Comparison of ENCODE assay signal across 8 cellular contexts in genomic region chr20:58209652-58210397, GRCh38. TPM values are rescaled to one million over a fixed set of nuclear protein-coding genes. Genes with fewer than 3 reads are reported as not detected.
DNase-seq lines count a peak whose midpoint lies in the region; ATAC-seq and TF ChIP-seq lines count a peak whose summit lies in the region.

No MANE protein-coding gene starts in this region.

- DNase-seq in AG04449 (ENCODE audit: low read depth, low spot score) (no peak), activated T-cell treated with anti-CD3 and anti-CD28 coated beads for 4 hours (peak; percentile 86)
- peak; percentile 68 to 93 (median 85) for DNase-seq in naive thymus-derived CD8-positive, alpha-beta T cell

- no peaks in the 10 kb centered on the region for H3K36me3 Mint-ChIP-seq in naive thymus-derived CD8-positive, alpha-beta T cell
- H3K36me3 Mint-ChIP-seq in stimulated activated memory B cell treated with anti-CD40 and anti-IgM and Interleukin-4, amounts not matched to agents 10 μg/mL and 1 μg/mL and 100 μg/mL, for 72 hours, result no peaks in the 10 kb centered on the region

- H3K79me2 ChIP-seq in OCI-LY3 (ENCODE audit: low read length), result no peaks in the 10 kb centered on the region

- peak overlapping the region; percentile 75 for H2AFZ ChIP-seq in OCI-LY3 (ENCODE audit: low read depth, low read length)

- peaks cover 0 to 2% (median 0%) of the 10 kb centered on the region in 9 donors for H3K9me3 Mint-ChIP-seq in naive thymus-derived CD8-positive, alpha-beta T cell
- peaks cover 2% of the 10 kb centered on the region for H3K9me3 Mint-ChIP-seq in stimulated activated memory B cell treated with anti-CD40 and anti-IgM and Interleukin-4, amounts not matched to agents 10 μg/mL and 1 μg/mL and 100 μg/mL, for 72 hours

- H3K27ac Mint-ChIP-seq in naive thymus-derived CD8-positive, alpha-beta T cell, result peak overlapping the region; percentile 24 to 94 (median 68)
- no peak overlapping the region for H3K27ac Mint-ChIP-seq in stimulated activated memory B cell treated with anti-CD40 and anti-IgM and Interleukin-4, amounts not matched to agents 10 μg/mL and 1 μg/mL and 100 μg/mL, for 72 hours

- TF ChIP-seq CTCF in AG04449 (IDR thresholded peaks at IDR 0.05; ENCODE audit: insufficient read depth, low read length, missing control alignments) (peak; percentile 100), OCI-LY3 (IDR thresholded peaks at IDR 0.05; ENCODE audit: low read depth, low read length) (peak; percentile 100)

- H3K36me3 ChIP-seq in OCI-LY3 (replicated peaks; ENCODE audit: low read depth, low read length), result no peaks in the 10 kb centered on the region

- no peak overlapping the region for H3K27ac ChIP-seq in OCI-LY3 (ENCODE audit: low read length)

- H3K4me1 ChIP-seq in OCI-LY3 (ENCODE audit: low read length), result 0 out of 2 replicates have a peak, but pooled peaks cover 6% of the 10 kb centered on the region

- H4K20me1 ChIP-seq in OCI-LY3 (ENCODE audit: insufficient read depth, low read length), result no peaks in the 10 kb centered on the region

- H3K9me3 ChIP-seq in OCI-LY3 (ENCODE audit: insufficient read depth, low read length), result no peaks in the 10 kb centered on the region

- no peak overlapping the region for H3K4me3 ChIP-seq in AG04449 (ENCODE audit: low read depth, low read length)
- H3K4me3 ChIP-seq in OCI-LY3 (ENCODE audit: low read length), result peak overlapping the region; percentile 23; the same call in 1 of the 2 replicates

- H3K4me1 Mint-ChIP-seq in naive thymus-derived CD8-positive, alpha-beta T cell, result peaks cover 0 to 3% (median 0%) of the 10 kb centered on the region in 4 donors
- peaks cover 7% of the 10 kb centered on the region for H3K4me1 Mint-ChIP-seq in stimulated activated memory B cell treated with anti-CD40 and anti-IgM and Interleukin-4, amounts not matched to agents 10 μg/mL and 1 μg/mL and 100 μg/mL, for 72 hours

- H3K27me3 Mint-ChIP-seq in naive thymus-derived CD8-positive, alpha-beta T cell, result peaks cover 0 to 11% (median 3%) of the 10 kb centered on the region in 5 donors
- peaks cover 34% of the 10 kb centered on the region for H3K27me3 Mint-ChIP-seq in stimulated activated memory B cell treated with anti-CD40 and anti-IgM and Interleukin-4, amounts not matched to agents 10 μg/mL and 1 μg/mL and 100 μg/mL, for 72 hours

- peak overlapping the region in 5 of 10 donors; percentile 1 to 40 (median 23) for H3K4me3 Mint-ChIP-seq in naive thymus-derived CD8-positive, alpha-beta T cell
- no peak overlapping the region for H3K4me3 Mint-ChIP-seq in stimulated activated memory B cell treated with anti-CD40 and anti-IgM and Interleukin-4, amounts not matched to agents 10 μg/mL and 1 μg/mL and 100 μg/mL, for 72 hours

- ATAC-seq in GM18505 (IDR thresholded peaks at IDR 0.05; ENCODE audit: unreplicated experiment) (peak; percentile 61), HG03460 (IDR thresholded peaks at IDR 0.05; ENCODE audit: unreplicated experiment) (peak; percentile 70), esophagus mucosa (peak; percentile 90)
- ATAC-seq in naive thymus-derived CD8-positive, alpha-beta T cell, result peak; percentile 86 to 92
- ATAC-seq in stimulated activated memory B cell treated with anti-CD40 and anti-IgM and Interleukin-4, amounts not matched to agents 10 μg/mL and 1 μg/mL and 100 μg/mL, for 72 hours, result peak; percentile 80

- peaks cover 45% of the 10 kb centered on the region for H3K27me3 ChIP-seq in OCI-LY3 (ENCODE audit: low read depth, low read length)

- no peak overlapping the region for H3K9ac ChIP-seq in OCI-LY3 (ENCODE audit: low read length)

- CTCF ChIA-PET in AG04449 (lab: Yijun Ruan, JAX), result interaction anchor here (0.7 to 8.2 kb wide), 41 partner anchors 9 to 1247 kb away, joined by 3 to 270 read pairs (median 5); no protein-coding TSS in a partner anchor

- peak overlapping the region; percentile 63 for H3K4me2 ChIP-seq in OCI-LY3 (ENCODE audit: low read length)

- POLR2A ChIA-PET in AG04449 (lab: Yijun Ruan, JAX), result no interaction called here
- POLR2A ChIA-PET in naive thymus-derived CD8-positive, alpha-beta T cell (lab: Charles Lee), result no interaction called here

- no peak for TF ChIP-seq POLR2A in GM18505 (IDR thresholded peaks at IDR 0.05; ENCODE audit: borderline replicate concordance, extremely low read depth, insufficient read depth, insufficient read length)

RNA-seq across cellular contexts. Expression of gene ANKRD60, which starts 18.6 kb away (rescaled TPM):
- not detected for total RNA-seq in esophagus mucosa
- total RNA-seq in naive thymus-derived CD8-positive, alpha-beta T cell, result not detected
- polyA plus RNA-seq in naive thymus-derived CD8-positive, alpha-beta T cell, result not detected
